ENCODE assay signal across 1 cellular context in the genomic region with DNA sequence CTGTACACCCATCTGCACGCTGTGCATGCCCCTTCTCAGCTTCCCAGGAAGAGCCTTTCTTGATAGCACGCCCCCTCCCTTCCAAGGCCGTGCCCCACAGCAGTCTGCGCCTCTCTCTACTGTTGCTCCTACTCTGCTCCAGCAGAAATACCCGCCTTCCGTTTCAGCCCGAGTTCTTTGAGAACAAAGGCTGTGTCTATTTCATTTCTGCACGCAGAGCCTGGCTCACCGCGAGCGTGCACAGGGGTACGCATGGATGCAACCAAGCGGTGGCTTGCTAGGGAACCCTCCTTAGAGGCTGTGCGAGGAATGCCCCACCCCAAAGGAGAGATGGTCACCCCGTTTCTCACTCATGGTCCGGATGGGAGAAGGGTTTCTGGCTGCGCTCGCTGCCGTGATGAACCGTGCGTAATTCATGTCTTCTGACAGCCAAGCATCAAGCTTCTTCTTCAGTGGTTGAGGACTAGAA.
TF ChIP-seq lines count a peak whose summit lies in the region.

No MANE protein-coding gene starts in this region.

TF ChIP-seq in HEK293, 187 proteins besides CTCF, POLR2A, EP300 and RAD21:
- TF ChIP-seq PRDM1 (tag by site-specific recombination; IDR thresholded peaks at IDR 0.05) (no peak), ZNF132 (tag by site-specific recombination; IDR thresholded peaks at IDR 0.05; ENCODE audit: borderline replicate concordance) (no peak), ZNF670 (tag by site-specific recombination; IDR thresholded peaks at IDR 0.05; ENCODE audit: low read depth) (no peak), ZIC2 (tag by site-specific recombination; IDR thresholded peaks at IDR 0.05) (no peak), ZNF792 (tag by site-specific recombination; IDR thresholded peaks at IDR 0.05) (no peak), RBAK (tag by site-specific recombination; IDR thresholded peaks at IDR 0.05) (no peak), GFI1B (tag by site-specific recombination; IDR thresholded peaks at IDR 0.05) (no peak), ZFHX2 (tag by site-specific recombination; conservative IDR thresholded peaks at IDR 0.05) (no peak), ZSCAN30 (tag by site-specific recombination; IDR thresholded peaks at IDR 0.05) (no peak), KLF9 (tag by site-specific recombination; IDR thresholded peaks at IDR 0.05; ENCODE audit: low read depth) (peak; percentile 50; the same call in 1 of the 2 replicates), ZBTB20 (tag by site-specific recombination; IDR thresholded peaks at IDR 0.05) (peak; percentile 35; the same call in 1 of the 2 replicates), ZBTB17 (tag by site-specific recombination; IDR thresholded peaks at IDR 0.05) (peak; percentile 49; the same call in 1 of the 2 replicates), YY2 (tag by site-specific recombination; IDR thresholded peaks at IDR 0.05) (no peak), SETDB1 (IDR thresholded peaks at IDR 0.05; ENCODE audit: insufficient read length, low read length) (no peak), ZNF610 (tag by site-specific recombination; IDR thresholded peaks at IDR 0.05; ENCODE audit: borderline replicate concordance) (no peak), ZNF776 (tag by site-specific recombination; IDR thresholded peaks at IDR 0.05; ENCODE audit: borderline replicate concordance) (no peak), ZBTB49 (tag by site-specific recombination; IDR thresholded peaks at IDR 0.05; ENCODE audit: low read depth) (no peak), ZNF157 (tag by site-specific recombination; IDR thresholded peaks at IDR 0.05) (no peak), ZBTB7A (tag by site-specific recombination; IDR thresholded peaks at IDR 0.05; ENCODE audit: low read depth) (no peak), ZNF114 (tag by site-specific recombination; IDR thresholded peaks at IDR 0.05) (no peak), KLF10 (tag by site-specific recombination; IDR thresholded peaks at IDR 0.05) (no peak), ZNF335 (tag by site-specific recombination; conservative IDR thresholded peaks at IDR 0.05) (no peak), ZSCAN23 (tag by site-specific recombination; IDR thresholded peaks at IDR 0.05) (no peak), ZNF596 (tag by site-specific recombination; IDR thresholded peaks at IDR 0.05) (no peak), ZNF24 (tag by site-specific recombination; IDR thresholded peaks at IDR 0.05) (no peak), ZNF169 (tag by site-specific recombination; IDR thresholded peaks at IDR 0.05) (no peak), ZNF514 (tag by site-specific recombination; IDR thresholded peaks at IDR 0.05) (no peak), KLF1 (tag by site-specific recombination; IDR thresholded peaks at IDR 0.05) (no peak), KLF8 (tag by site-specific recombination; IDR thresholded peaks at IDR 0.05) (no peak), ZNF266 (tag by site-specific recombination; IDR thresholded peaks at IDR 0.05; ENCODE audit: low read depth) (no peak), SP2 (tag by site-specific recombination; IDR thresholded peaks at IDR 0.05) (peak; percentile 44; the same call in 1 of the 2 replicates), ZNF341 (tag by site-specific recombination; IDR thresholded peaks at IDR 0.05; ENCODE audit: low read depth) (peak; percentile 81), ZNF785 (tag by site-specific recombination; IDR thresholded peaks at IDR 0.05) (no peak), ZNF558 (tag by site-specific recombination; IDR thresholded peaks at IDR 0.05) (no peak), ZNF624 (tag by site-specific recombination; IDR thresholded peaks at IDR 0.05) (no peak), SCRT2 (tag by site-specific recombination; IDR thresholded peaks at IDR 0.05) (peak; percentile 89), ZNF155 (tag by site-specific recombination; IDR thresholded peaks at IDR 0.05) (no peak), ZNF549 (tag by site-specific recombination; IDR thresholded peaks at IDR 0.05) (no peak), HOXA7 (CRISPR knock-in tag; IDR thresholded peaks at IDR 0.05; ENCODE audit: borderline replicate concordance) (no peak), ZNF404 (tag by site-specific recombination; IDR thresholded peaks at IDR 0.05) (no peak), BCL11B (tag by site-specific recombination; IDR thresholded peaks at IDR 0.05; ENCODE audit: low read depth) (no peak), ZNF571 (tag by site-specific recombination; IDR thresholded peaks at IDR 0.05) (no peak), WT1 (tag by site-specific recombination; IDR thresholded peaks at IDR 0.05) (no peak), ZNF223 (tag by site-specific recombination; IDR thresholded peaks at IDR 0.05) (no peak), ZNF48 (tag by site-specific recombination; IDR thresholded peaks at IDR 0.05) (no peak), EGR2 (tag by site-specific recombination; IDR thresholded peaks at IDR 0.05; ENCODE audit: low read depth) (no peak), SCRT1 (tag by site-specific recombination; IDR thresholded peaks at IDR 0.05; ENCODE audit: borderline replicate concordance) (0 out of 2 replicates have a peak, but pooled peaks have one; percentile 34), ZNF585B (tag by site-specific recombination; IDR thresholded peaks at IDR 0.05) (no peak), ZNF843 (tag by site-specific recombination; IDR thresholded peaks at IDR 0.05) (no peak), ZBTB8A (tag by site-specific recombination; IDR thresholded peaks at IDR 0.05) (no peak), IKZF3 (tag by site-specific recombination; IDR thresholded peaks at IDR 0.05) (no peak), ZNF501 (tag by site-specific recombination; IDR thresholded peaks at IDR 0.05) (no peak), ZSCAN18 (tag by site-specific recombination; IDR thresholded peaks at IDR 0.05) (no peak), ZNF211 (tag by site-specific recombination; IDR thresholded peaks at IDR 0.05; ENCODE audit: low read depth) (no peak)
- TF ChIP-seq, protein P1, sequence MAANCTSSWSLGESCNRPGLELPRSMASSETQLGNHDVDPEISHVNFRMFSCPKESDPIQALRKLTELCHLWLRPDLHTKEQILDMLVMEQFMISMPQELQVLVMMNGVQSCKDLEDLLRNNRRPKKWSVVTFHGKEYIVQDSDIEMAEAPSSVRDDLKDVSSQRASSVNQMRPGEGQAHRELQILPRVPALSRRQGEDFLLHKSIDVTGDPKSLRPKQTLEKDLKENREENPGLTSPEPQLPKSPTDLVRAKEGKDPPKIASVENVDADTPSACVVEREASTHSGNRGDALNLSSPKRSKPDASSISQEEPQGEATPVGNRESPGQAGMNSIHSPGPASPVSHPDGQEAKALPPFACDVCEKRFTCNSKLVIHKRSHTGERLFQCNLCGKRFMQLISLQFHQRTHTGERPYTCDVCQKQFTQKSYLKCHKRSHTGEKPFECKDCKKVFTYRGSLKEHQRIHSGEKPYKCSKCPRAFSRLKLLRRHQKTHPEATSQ (tag by site-specific recombination; IDR thresholded peaks at IDR 0.05), result no peak
- TF ChIP-seq, protein P2, sequence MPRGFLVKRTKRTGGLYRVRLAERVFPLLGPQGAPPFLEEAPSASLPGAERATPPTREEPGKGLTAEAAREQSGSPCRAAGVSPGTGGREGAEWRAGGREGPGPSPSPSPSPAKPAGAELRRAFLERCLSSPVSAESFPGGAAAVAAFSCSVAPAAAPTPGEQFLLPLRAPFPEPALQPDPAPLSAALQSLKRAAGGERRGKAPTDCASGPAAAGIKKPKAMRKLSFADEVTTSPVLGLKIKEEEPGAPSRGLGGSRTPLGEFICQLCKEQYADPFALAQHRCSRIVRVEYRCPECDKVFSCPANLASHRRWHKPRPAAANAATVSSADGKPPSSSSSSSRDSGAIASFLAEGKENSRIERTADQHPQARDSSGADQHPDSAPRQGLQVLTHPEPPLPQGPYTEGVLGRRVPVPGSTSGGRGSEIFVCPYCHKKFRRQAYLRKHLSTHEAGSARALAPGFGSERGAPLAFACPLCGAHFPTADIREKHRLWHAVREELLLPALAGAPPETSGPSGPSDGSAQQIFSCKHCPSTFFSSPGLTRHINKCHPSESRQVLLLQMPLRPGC (tag by site-specific recombination; IDR thresholded peaks at IDR 0.05), result no peak
- TF ChIP-seq, protein P3, sequence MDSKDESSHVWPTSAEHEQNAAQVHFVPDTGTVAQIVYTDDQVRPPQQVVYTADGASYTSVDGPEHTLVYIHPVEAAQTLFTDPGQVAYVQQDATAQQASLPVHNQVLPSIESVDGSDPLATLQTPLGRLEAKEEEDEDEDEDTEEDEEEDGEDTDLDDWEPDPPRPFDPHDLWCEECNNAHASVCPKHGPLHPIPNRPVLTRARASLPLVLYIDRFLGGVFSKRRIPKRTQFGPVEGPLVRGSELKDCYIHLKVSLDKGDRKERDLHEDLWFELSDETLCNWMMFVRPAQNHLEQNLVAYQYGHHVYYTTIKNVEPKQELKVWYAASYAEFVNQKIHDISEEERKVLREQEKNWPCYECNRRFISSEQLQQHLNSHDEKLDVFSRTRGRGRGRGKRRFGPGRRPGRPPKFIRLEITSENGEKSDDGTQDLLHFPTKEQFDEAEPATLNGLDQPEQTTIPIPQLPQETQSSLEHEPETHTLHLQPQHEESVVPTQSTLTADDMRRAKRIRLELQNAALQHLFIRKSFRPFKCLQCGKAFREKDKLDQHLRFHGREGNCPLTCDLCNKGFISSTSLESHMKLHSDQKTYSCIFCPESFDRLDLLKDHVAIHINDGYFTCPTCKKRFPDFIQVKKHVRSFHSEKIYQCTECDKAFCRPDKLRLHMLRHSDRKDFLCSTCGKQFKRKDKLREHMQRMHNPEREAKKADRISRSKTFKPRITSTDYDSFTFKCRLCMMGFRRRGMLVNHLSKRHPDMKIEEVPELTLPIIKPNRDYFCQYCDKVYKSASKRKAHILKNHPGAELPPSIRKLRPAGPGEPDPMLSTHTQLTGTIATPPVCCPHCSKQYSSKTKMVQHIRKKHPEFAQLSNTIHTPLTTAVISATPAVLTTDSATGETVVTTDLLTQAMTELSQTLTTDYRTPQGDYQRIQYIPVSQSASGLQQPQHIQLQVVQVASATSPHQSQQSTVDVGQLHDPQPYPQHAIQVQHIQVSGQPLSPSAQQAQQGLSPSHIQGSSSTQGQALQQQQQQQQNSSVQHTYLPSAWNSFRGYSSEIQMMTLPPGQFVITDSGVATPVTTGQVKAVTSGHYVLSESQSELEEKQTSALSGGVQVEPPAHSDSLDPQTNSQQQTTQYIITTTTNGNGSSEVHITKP (tag by site-specific recombination; IDR thresholded peaks at IDR 0.05), result peak; percentile 91
- TF ChIP-seq, protein P4, sequence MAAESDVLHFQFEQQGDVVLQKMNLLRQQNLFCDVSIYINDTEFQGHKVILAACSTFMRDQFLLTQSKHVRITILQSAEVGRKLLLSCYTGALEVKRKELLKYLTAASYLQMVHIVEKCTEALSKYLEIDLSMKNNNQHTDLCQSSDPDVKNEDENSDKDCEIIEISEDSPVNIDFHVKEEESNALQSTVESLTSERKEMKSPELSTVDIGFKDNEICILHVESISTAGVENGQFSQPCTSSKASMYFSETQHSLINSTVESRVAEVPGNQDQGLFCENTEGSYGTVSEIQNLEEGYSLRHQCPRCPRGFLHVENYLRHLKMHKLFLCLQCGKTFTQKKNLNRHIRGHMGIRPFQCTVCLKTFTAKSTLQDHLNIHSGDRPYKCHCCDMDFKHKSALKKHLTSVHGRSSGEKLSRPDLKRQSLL (tag by site-specific recombination; IDR thresholded peaks at IDR 0.05), result no peak
- TF ChIP-seq, protein P5, sequence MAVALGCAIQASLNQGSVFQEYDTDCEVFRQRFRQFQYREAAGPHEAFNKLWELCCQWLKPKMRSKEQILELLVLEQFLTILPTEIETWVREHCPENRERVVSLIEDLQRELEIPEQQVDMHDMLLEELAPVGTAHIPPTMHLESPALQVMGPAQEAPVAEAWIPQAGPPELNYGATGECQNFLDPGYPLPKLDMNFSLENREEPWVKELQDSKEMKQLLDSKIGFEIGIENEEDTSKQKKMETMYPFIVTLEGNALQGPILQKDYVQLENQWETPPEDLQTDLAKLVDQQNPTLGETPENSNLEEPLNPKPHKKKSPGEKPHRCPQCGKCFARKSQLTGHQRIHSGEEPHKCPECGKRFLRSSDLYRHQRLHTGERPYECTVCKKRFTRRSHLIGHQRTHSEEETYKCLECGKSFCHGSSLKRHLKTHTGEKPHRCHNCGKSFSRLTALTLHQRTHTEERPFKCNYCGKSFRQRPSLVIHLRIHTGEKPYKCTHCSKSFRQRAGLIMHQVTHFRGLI (tag by site-specific recombination; IDR thresholded peaks at IDR 0.05), result no peak
TF ChIP-seq in HEK293: peak in this region for 8.
